ENCODE assay signal across 8 cellular contexts in the genomic region with DNA sequence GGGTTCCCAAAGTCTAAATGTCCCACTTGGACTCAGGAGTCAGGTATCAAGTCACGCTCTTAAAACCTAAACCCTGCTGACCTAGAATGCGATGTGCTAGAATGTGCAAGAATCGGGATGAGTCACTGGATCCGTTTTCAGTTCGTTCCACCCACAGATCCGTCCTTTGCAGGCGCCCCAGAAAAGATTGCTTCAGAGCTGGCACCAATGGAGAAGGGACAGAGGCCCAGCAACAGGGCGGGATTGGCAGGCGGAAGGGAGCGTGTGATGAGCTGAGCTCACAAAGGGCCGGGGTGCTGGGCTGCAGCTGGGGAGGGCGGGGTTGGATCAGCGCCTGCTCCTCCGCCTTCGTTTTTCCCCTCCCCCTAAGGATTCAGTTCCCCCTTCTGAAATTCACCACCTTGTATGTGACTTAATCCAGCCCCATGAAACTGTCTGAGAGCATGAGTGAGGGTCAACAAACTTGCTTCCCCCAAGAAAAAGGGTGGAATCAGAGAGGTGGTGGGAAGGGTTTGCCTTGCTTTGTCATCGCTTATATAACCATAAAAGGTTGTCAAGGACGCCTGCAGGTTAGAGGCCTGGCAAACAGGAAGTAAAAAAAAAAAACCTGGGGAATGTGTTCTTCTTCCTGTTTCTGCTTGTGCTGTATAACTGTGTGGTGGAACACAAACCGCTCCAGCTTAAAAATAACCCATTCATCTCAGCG. TPM values are rescaled to one million over a fixed set of nuclear protein-coding genes. Genes with fewer than 3 reads are reported as not detected.
DNase-seq lines count a peak whose midpoint lies in the region; ATAC-seq lines count a peak whose summit lies in the region.

No MANE protein-coding gene starts in this region.

- no peaks in the 10 kb centered on the region for H3K27me3 ChIP-seq in duodenal mucosa (ENCODE audit: control insufficient read depth in 1 of 2, insufficient read depth in 2 of 2, low read length in 2 of 2)

- peaks cover 43 to 50% of the 10 kb centered on the region in 2 donors for H3K4me1 ChIP-seq in duodenal mucosa (ENCODE audit: control insufficient read depth in 1 of 2, insufficient read depth in 2 of 2, low read length in 2 of 2)

- no peaks in the 10 kb centered on the region for H3K27me3 Mint-ChIP-seq in activated CD4-positive, alpha-beta T cell treated with anti-CD3 and anti-CD28 coated beads for 36 hours

- H3K27ac Mint-ChIP-seq in activated CD4-positive, alpha-beta T cell treated with anti-CD3 and anti-CD28 coated beads for 36 hours, result peak overlapping the region; percentile 100

- ATAC-seq in GM19043 (IDR thresholded peaks at IDR 0.05; ENCODE audit: low read depth, unreplicated experiment) (peak; percentile 47), HG03432 (IDR thresholded peaks at IDR 0.05; ENCODE audit: unreplicated experiment) (peak; percentile 61)
- ATAC-seq in activated CD4-positive, alpha-beta T cell treated with anti-CD3 and anti-CD28 coated beads for 36 hours, result peak; percentile 69

- peaks cover 86% of the 10 kb centered on the region for H3K4me1 Mint-ChIP-seq in activated CD4-positive, alpha-beta T cell treated with anti-CD3 and anti-CD28 coated beads for 36 hours

- DNase-seq in A172 (ENCODE audit: low spot score) (peak; percentile 99), medulla oblongata (ENCODE audit: extremely low spot score) (peak; percentile 100), amygdala (lab: John Stamatoyannopoulos, UW) (no peak)
- peak; percentile 97 for DNase-seq in activated CD4-positive, alpha-beta T cell treated with anti-CD3 and anti-CD28 coated beads for 36 hours
- peak; percentile 80 for DNase-seq in stimulated activated CD8-positive, alpha-beta memory T cell treated with anti-CD3 and anti-CD28 coated beads, Interleukin-15, amount 100 ng/mL, for 1 hour (ENCODE audit: low read depth)

- peak overlapping the region; percentile 62 to 85 for H3K4me3 ChIP-seq in duodenal mucosa (ENCODE audit: low read depth in 1 of 2, low read length in 2 of 2)

- peaks cover 4 to 13% of the 10 kb centered on the region in 2 donors for H3K36me3 ChIP-seq in duodenal mucosa (ENCODE audit: control insufficient read depth in 1 of 2, insufficient read depth in 2 of 2, low read length in 2 of 2)

- peak overlapping the region; percentile 99 for H3K27ac ChIP-seq in duodenal mucosa (ENCODE audit: low read depth, low read length)

- intact Hi-C loops in activated CD4-positive, alpha-beta T cell treated with anti-CD3 and anti-CD28 coated beads for 36 hours (cut with DNase I, micrococcal nuclease), result loop anchor here (1.0 to 10.0 kb wide), 11 partner anchors 22 to 1942 kb away; a partner anchor contains a TSS

- CTCF ChIA-PET in activated CD4-positive, alpha-beta T cell treated with anti-CD3 and anti-CD28 coated beads for 36 hours (lab: Charles Lee), result interaction anchor here (0.7 to 8.3 kb wide), 6 partner anchors 10 to 103 kb away, joined by 3 to 92 read pairs (median 12); no protein-coding TSS in a partner anchor

- no peaks in the 10 kb centered on the region for H3K9me3 ChIP-seq in duodenal mucosa (ENCODE audit: control insufficient read depth in 1 of 2, low read length in 2 of 2)

- peak overlapping the region; percentile 100 for H3K4me3 Mint-ChIP-seq in activated CD4-positive, alpha-beta T cell treated with anti-CD3 and anti-CD28 coated beads for 36 hours

- POLR2A ChIA-PET in activated CD4-positive, alpha-beta T cell treated with anti-CD3 and anti-CD28 coated beads for 36 hours (lab: Charles Lee), result interaction anchor here (1.0 to 1.8 kb wide), 3 partner anchors 10 to 351 kb away, joined by 3 to 15 read pairs (median 5); no protein-coding TSS in a partner anchor

- peaks cover 30% of the 10 kb centered on the region for H3K36me3 Mint-ChIP-seq in activated CD4-positive, alpha-beta T cell treated with anti-CD3 and anti-CD28 coated beads for 36 hours (ENCODE audit: low read depth)

- no peaks in the 10 kb centered on the region for H3K9me3 Mint-ChIP-seq in activated CD4-positive, alpha-beta T cell treated with anti-CD3 and anti-CD28 coated beads for 36 hours (ENCODE audit: low read depth)

- peak overlapping the region; percentile 99 to 100 for H3K9ac ChIP-seq in duodenal mucosa (ENCODE audit: low read depth in 1 of 2, low read length in 2 of 2)

RNA-seq across cellular contexts. Expression of a gene that starts 2.8 kb away (rescaled TPM):
- 1,288 and 1,521 TPM in 2 replicates for total RNA-seq in A172 (2014; rRNA removed; shearing (Covaris generic))
- 100 to 1,000 TPM; 809 to 936 TPM for total RNA-seq in activated CD4-positive, alpha-beta T cell treated with anti-CD3 and anti-CD28 coated beads for 36 hours

RNA-seq across cellular contexts. Expression of a gene that starts 53.6 kb away (rescaled TPM):
- total RNA-seq in A172 (2014; rRNA removed; shearing (Covaris generic)), result 16.4 and 27.3 TPM in 2 replicates
- total RNA-seq in activated CD4-positive, alpha-beta T cell treated with anti-CD3 and anti-CD28 coated beads for 36 hours, result 10 to 100 TPM; 22.9 to 24.1 TPM

Comparison
In these comparisons a context has a peak if more than half of its experiments do, and no peak if none do; other contexts are left out.
1. DNase-seq: peak in A172 (single experiment), activated CD4-positive, alpha-beta T cell treated with anti-CD3 and anti-CD28 coated beads for 36 hours (single experiment), medulla oblongata (single experiment) and stimulated activated CD8-positive, alpha-beta memory T cell treated with anti-CD3 and anti-CD28 coated beads, Interleukin-15, amount 100 ng/mL, for 1 hour (single experiment); none in amygdala (0 of 56).
2. Peak in every context shown above with its lines, with median percentiles within 50 percentile points of each other: ATAC-seq.